1 cellular context compared by ENCODE assay signal in genomic region chr4:110484029-110484428, GRCh38.
A peak's percentile ranks its signal among the peaks of the same experiment; 100 is the strongest.
TF ChIP-seq lines count a peak whose summit lies in the region.

No MANE protein-coding gene starts in this region.

TF ChIP-seq in GM12878, 131 proteins besides CTCF, POLR2A, EP300 and RAD21 (continued from another document):
- no peak for TF ChIP-seq FOXK2 (IDR thresholded peaks at IDR 0.05)
- TF ChIP-seq CREM (IDR thresholded peaks at IDR 0.05; ENCODE audit: low read depth): peak; percentile 61; the same call in 1 of the 2 replicates
- peak; percentile 66; the same call in 1 of the 2 replicates for TF ChIP-seq CREB1 (IDR thresholded peaks at IDR 0.05; ENCODE audit: low read depth)
- TF ChIP-seq MTA3 (IDR thresholded peaks at IDR 0.05; ENCODE audit: borderline replicate concordance, low read length): no peak
- TF ChIP-seq ELK1 (IDR thresholded peaks at IDR 0.05; ENCODE audit: low read depth, low read length): no peak
- TF ChIP-seq MTA2 (IDR thresholded peaks at IDR 0.05; ENCODE audit: low read depth): peak; percentile 64; the same call in 1 of the 2 replicates
- TF ChIP-seq BHLHE40 (IDR thresholded peaks at IDR 0.05; ENCODE audit: borderline replicate concordance in 1 of 2, low read depth in 2 of 2, low read length in 1 of 2): peak in 1 of 2 experiments; percentile 42; a peak in 1 of 4 replicates
- TF ChIP-seq JUNB (IDR thresholded peaks at IDR 0.05): peak; percentile 44
- no peak for TF ChIP-seq MYC (IDR thresholded peaks at IDR 0.05; ENCODE audit: insufficient read depth, insufficient read length, insufficient replicate concordance, low read length, severe bottlenecking)
- peak; percentile 72; the same call in 1 of the 2 replicates for TF ChIP-seq NFIC (IDR thresholded peaks at IDR 0.05; ENCODE audit: low read depth, low read length)
- no peak for TF ChIP-seq E2F4 (IDR thresholded peaks at IDR 0.05; ENCODE audit: low read depth, low read length)
- TF ChIP-seq TCF3 (IDR thresholded peaks at IDR 0.05; ENCODE audit: borderline replicate concordance, insufficient read depth, low read depth, low read length): no peak
- peak; percentile 57; the same call in 1 of the 2 replicates for TF ChIP-seq CBFB (IDR thresholded peaks at IDR 0.05; ENCODE audit: low read depth)
- peak; percentile 48; the same call in 1 of the 2 replicates for TF ChIP-seq BCL11A (IDR thresholded peaks at IDR 0.05; ENCODE audit: low read depth, low read length)
- peak; percentile 90 for TF ChIP-seq POU2F2 (IDR thresholded peaks at IDR 0.05; ENCODE audit: borderline replicate concordance, low read depth, low read length)
- TF ChIP-seq ATF7 (IDR thresholded peaks at IDR 0.05; ENCODE audit: low read depth): peak; percentile 89
- peak; percentile 51 for TF ChIP-seq BMI1 (IDR thresholded peaks at IDR 0.05; ENCODE audit: borderline replicate concordance)
- TF ChIP-seq ZNF274 (IDR thresholded peaks at IDR 0.05; ENCODE audit: insufficient read depth, insufficient read length): no peak
- TF ChIP-seq KDM1A (IDR thresholded peaks at IDR 0.05; ENCODE audit: borderline replicate concordance): no peak
- peak; percentile 49; the same call in 1 of the 2 replicates for TF ChIP-seq IRF4 (IDR thresholded peaks at IDR 0.05; ENCODE audit: low read depth, low read length)
- TF ChIP-seq FOXM1 (IDR thresholded peaks at IDR 0.05; ENCODE audit: low read depth, low read length): 0 out of 2 replicates have a peak, but pooled peaks have one; percentile 41
- no peak for TF ChIP-seq BACH1 (IDR thresholded peaks at IDR 0.05; ENCODE audit: borderline replicate concordance)
- TF ChIP-seq, protein P1, sequence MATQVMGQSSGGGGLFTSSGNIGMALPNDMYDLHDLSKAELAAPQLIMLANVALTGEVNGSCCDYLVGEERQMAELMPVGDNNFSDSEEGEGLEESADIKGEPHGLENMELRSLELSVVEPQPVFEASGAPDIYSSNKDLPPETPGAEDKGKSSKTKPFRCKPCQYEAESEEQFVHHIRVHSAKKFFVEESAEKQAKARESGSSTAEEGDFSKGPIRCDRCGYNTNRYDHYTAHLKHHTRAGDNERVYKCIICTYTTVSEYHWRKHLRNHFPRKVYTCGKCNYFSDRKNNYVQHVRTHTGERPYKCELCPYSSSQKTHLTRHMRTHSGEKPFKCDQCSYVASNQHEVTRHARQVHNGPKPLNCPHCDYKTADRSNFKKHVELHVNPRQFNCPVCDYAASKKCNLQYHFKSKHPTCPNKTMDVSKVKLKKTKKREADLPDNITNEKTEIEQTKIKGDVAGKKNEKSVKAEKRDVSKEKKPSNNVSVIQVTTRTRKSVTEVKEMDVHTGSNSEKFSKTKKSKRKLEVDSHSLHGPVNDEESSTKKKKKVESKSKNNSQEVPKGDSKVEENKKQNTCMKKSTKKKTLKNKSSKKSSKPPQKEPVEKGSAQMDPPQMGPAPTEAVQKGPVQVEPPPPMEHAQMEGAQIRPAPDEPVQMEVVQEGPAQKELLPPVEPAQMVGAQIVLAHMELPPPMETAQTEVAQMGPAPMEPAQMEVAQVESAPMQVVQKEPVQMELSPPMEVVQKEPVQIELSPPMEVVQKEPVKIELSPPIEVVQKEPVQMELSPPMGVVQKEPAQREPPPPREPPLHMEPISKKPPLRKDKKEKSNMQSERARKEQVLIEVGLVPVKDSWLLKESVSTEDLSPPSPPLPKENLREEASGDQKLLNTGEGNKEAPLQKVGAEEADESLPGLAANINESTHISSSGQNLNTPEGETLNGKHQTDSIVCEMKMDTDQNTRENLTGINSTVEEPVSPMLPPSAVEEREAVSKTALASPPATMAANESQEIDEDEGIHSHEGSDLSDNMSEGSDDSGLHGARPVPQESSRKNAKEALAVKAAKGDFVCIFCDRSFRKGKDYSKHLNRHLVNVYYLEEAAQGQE (IDR thresholded peaks at IDR 0.05; ENCODE audit: low read depth, low read length): no peak
- TF ChIP-seq EGR1 (IDR thresholded peaks at IDR 0.05; ENCODE audit: borderline replicate concordance in 1 of 2, low read depth in 2 of 2, low read length in 2 of 2): no peak
- TF ChIP-seq SPI1 (IDR thresholded peaks at IDR 0.05; ENCODE audit: borderline replicate concordance, insufficient read depth, low read depth, low read length): peak; percentile 95
- TF ChIP-seq PAX5 (IDR thresholded peaks at IDR 0.05; ENCODE audit: borderline replicate concordance, low read depth, low read length): peak; percentile 63; the same call in 1 of the 2 replicates
- peak; percentile 95 for TF ChIP-seq ZNF217 (IDR thresholded peaks at IDR 0.05)
- TF ChIP-seq MEF2B (IDR thresholded peaks at IDR 0.05; ENCODE audit: partially characterized antibody, poor library complexity, severe bottlenecking): peak; percentile 32
- no peak for TF ChIP-seq MXI1 (IDR thresholded peaks at IDR 0.05; ENCODE audit: low read depth, low read length)
- TF ChIP-seq RUNX3 (IDR thresholded peaks at IDR 0.05; ENCODE audit: low read length): peak; percentile 93
